Comparison of ENCODE assay signal across 1 cellular context in genomic region chr17:19508327-19508867, GRCh38.
TF ChIP-seq lines count a peak whose summit lies in the region.

No MANE protein-coding gene starts in this region.

TF ChIP-seq in K562, 482 proteins besides CTCF, POLR2A, EP300 and RAD21 (continued from another document):
- peak; percentile 11; the same call in 1 of the 2 replicates for TF ChIP-seq MGA (IDR thresholded peaks at IDR 0.05)
- TF ChIP-seq BACH1 (tag; IDR thresholded peaks at IDR 0.05), result no peak
- TF ChIP-seq TAL1 (IDR thresholded peaks at IDR 0.05), result no peak
- no peak for TF ChIP-seq RBM39 (optimal IDR thresholded peaks at IDR 0.05; ENCODE audit: low read depth, low read length)
- TF ChIP-seq AFF1 (IDR thresholded peaks at IDR 0.05; ENCODE audit: low read depth in 1 of 2, partially characterized antibody in 2 of 2), result peak in 1 of 2 experiments; percentile 11
- TF ChIP-seq ATF1 (CRISPR knock-in tag; IDR thresholded peaks at IDR 0.05), result no peak
- TF ChIP-seq ATF1 (tag; IDR thresholded peaks at IDR 0.05), result 0 out of 2 replicates have a peak, but pooled peaks have one; percentile 16
- no peak for TF ChIP-seq ZNF695 (CRISPR knock-in tag; IDR thresholded peaks at IDR 0.05)
- TF ChIP-seq SMAD4 (CRISPR knock-in tag; conservative IDR thresholded peaks at IDR 0.05), result peak; percentile 60
- no peak for TF ChIP-seq TRIM24 (IDR thresholded peaks at IDR 0.05)
- 0 out of 2 replicates have a peak, but pooled peaks have one; percentile 9 for TF ChIP-seq EGR1 (conservative IDR thresholded peaks at IDR 0.05)
- TF ChIP-seq SIN3B (IDR thresholded peaks at IDR 0.05; ENCODE audit: low read depth), result no peak
- no peak for TF ChIP-seq NR2C2 (CRISPR knock-in tag; IDR thresholded peaks at IDR 0.05)
- TF ChIP-seq NR2C2 (tag; IDR thresholded peaks at IDR 0.05), result peak; percentile 23; the same call in 1 of the 2 replicates
- TF ChIP-seq ZNF407 (IDR thresholded peaks at IDR 0.05; ENCODE audit: low read depth), result peak; percentile 3; the same call in 1 of the 2 replicates
- TF ChIP-seq ZNF124 (CRISPR knock-in tag; IDR thresholded peaks at IDR 0.05), result no peak
- TF ChIP-seq ZNF644 (tag; IDR thresholded peaks at IDR 0.05; ENCODE audit: low read depth), result no peak
- 0 out of 2 replicates have a peak, but pooled peaks have one; percentile 20 for TF ChIP-seq FOXM1 (IDR thresholded peaks at IDR 0.05; ENCODE audit: low read depth)
- no peak for TF ChIP-seq FOXM1 (CRISPR knock-in tag; IDR thresholded peaks at IDR 0.05; ENCODE audit: low read depth)
- TF ChIP-seq SAFB2 (IDR thresholded peaks at IDR 0.05; ENCODE audit: borderline replicate concordance, low read depth, low read length, severe bottlenecking), result no peak
- TF ChIP-seq BRD9 (IDR thresholded peaks at IDR 0.05; ENCODE audit: low read depth, partially characterized antibody), result peak; percentile 9
- no peak for TF ChIP-seq NFE2L1 (tag; IDR thresholded peaks at IDR 0.05; ENCODE audit: borderline replicate concordance, low read depth)
- no peak for TF ChIP-seq SIX5 (IDR thresholded peaks at IDR 0.05; ENCODE audit: borderline replicate concordance in 1 of 2, insufficient read depth in 1 of 2, low read depth in 1 of 2, low read length in 2 of 2)
- 0 out of 2 replicates have a peak, but pooled peaks have one; percentile 1 for TF ChIP-seq TFAP4 (CRISPR knock-in tag; IDR thresholded peaks at IDR 0.05; ENCODE audit: borderline replicate concordance)
- peak; percentile 58 for TF ChIP-seq GABPA (tag; conservative IDR thresholded peaks at IDR 0.05; ENCODE audit: low read depth)
- TF ChIP-seq CREB3L1 (IDR thresholded peaks at IDR 0.05; ENCODE audit: borderline replicate concordance, low read depth), result 0 out of 2 replicates have a peak, but pooled peaks have one; percentile 7
